10 cellular contexts compared by ENCODE assay signal in genomic region chr11:1264444-1264843, GRCh38. TPM values are rescaled to one million over a fixed set of nuclear protein-coding genes. Genes with fewer than 3 reads are reported as not detected.
DNase-seq lines count a peak whose midpoint lies in the region; ATAC-seq, FAIRE-seq and TF ChIP-seq lines count a peak whose summit lies in the region.
"Not testable (repeated sequence)": the region's sequence is repeated elsewhere in the genome, so short reads cannot be mapped to it uniquely, and the experiment has no call there.
"Had no signal": no experiment of that assay in that cellular context is flagged by ENCODE, and none has a peak within 500 bp of the region (broad histone marks: within the 10 kb centered on the region; RNA-seq: fewer than 3 reads in every experiment).

No MANE protein-coding gene starts in this region.

- peak; percentile 72 for FAIRE-seq in HepG2 (lab: Jason Lieb, UNC)

- H3K4me1 ChIP-seq in HepG2 (ENCODE audit: insufficient read depth, low read length): peaks cover 27% of the 10 kb centered on the region
- H3K4me1 ChIP-seq in spleen: peaks cover 9 to 27% (median 16%) of the 10 kb centered on the region in 6 donors

- intact Hi-C loops in HepG2 (cut with micrococcal nuclease; ENCODE audit: unreplicated experiment): loop anchor here (2.0 to 10.0 kb wide), 3 partner anchors 34 to 93 kb away; no protein-coding TSS in a partner anchor
- intact Hi-C loops in spleen (cut with DNase I; ENCODE audit: low total_unique reads): not testable (repeated sequence)

- POLR2A ChIA-PET in HepG2 (lab: Yijun Ruan, JAX): not testable (repeated sequence)

- not testable (repeated sequence) for TF ChIP-seq POLR2A in HepG2 (IDR thresholded peaks at IDR 0.05; ENCODE audit: insufficient read depth in 1 of 2, low read depth in 2 of 2, low read length in 2 of 2); spleen (IDR thresholded peaks at IDR 0.05)

- peak; percentile 50 for TF ChIP-seq CTCF in AG09309 (IDR thresholded peaks at IDR 0.05; ENCODE audit: control insufficient read depth, insufficient read depth, low read depth, low read length, missing control alignments)
- peak; percentile 22 for TF ChIP-seq CTCF in GM13976 (IDR thresholded peaks at IDR 0.05; ENCODE audit: borderline replicate concordance, control extremely low read depth, extremely low read depth, insufficient read depth, missing control alignments)
- peak; percentile 62 for TF ChIP-seq CTCF in epithelial cell of esophagus (IDR thresholded peaks at IDR 0.05; ENCODE audit: insufficient read depth, low read depth, low read length, missing control alignments)
- TF ChIP-seq CTCF in HepG2 (CRISPR knock-in tag; IDR thresholded peaks at IDR 0.05): peak; percentile 79
- peak in 9 of 11 experiments; percentile 28 to 65 (median 48) for TF ChIP-seq CTCF in spleen (IDR thresholded peaks at IDR 0.05 in 8 of 11, conservative IDR thresholded peaks at IDR 0.05 in 3 of 11)

- H3K27ac ChIP-seq in HepG2 (ENCODE audit: extremely low read length, insufficient read depth, low read length): peak overlapping the region; percentile 18
- H3K27ac ChIP-seq in spleen: peak overlapping the region in 1 of 8 donors; percentile 18

- H3K27me3 ChIP-seq in HepG2 (ENCODE audit: control insufficient read depth in 1 of 2, insufficient read depth in 2 of 2, low read length in 2 of 2); spleen (replicated peaks in 1 of 7): not testable (repeated sequence)

- H2AFZ ChIP-seq in HepG2 (ENCODE audit: low read length): not testable (repeated sequence)

- not testable (repeated sequence) for ATAC-seq in HepG2

- peak; percentile 44 for DNase-seq in AG09309 (ENCODE audit: low read depth)
- not testable (repeated sequence) for DNase-seq in GM13976 (ENCODE audit: low spot score)
- DNase-seq in NCI-H1092 treated with DMSO at 0.1 percent for 48 hours (lab: John Stamatoyannopoulos, UW): peak; percentile 1
- peak; percentile 74 for DNase-seq in SK-N-DZ (ENCODE audit: low spot score)
- peak; percentile 7 for DNase-seq in activated effector memory CD4-positive, alpha-beta T cell treated with Interleukin-2 at 50 U/mL for 16 hours
- peak; percentile 82 for DNase-seq in epithelial cell of esophagus (ENCODE audit: low read depth)
- DNase-seq in HepG2 (ENCODE audit: low spot score): peak; percentile 77
- DNase-seq in spleen: peak; percentile 6

- H3K4me3 ChIP-seq in AG09309 (ENCODE audit: control insufficient read depth, low read depth, low read length); epithelial cell of esophagus (ENCODE audit: low read length); HepG2 (replicated peaks in 1 of 3; ENCODE audit: insufficient read depth in 1 of 3, low read depth in 2 of 3, low read length in 3 of 3); spleen: not testable (repeated sequence)

- H3K36me3 ChIP-seq in HepG2 (replicated peaks in 1 of 2; ENCODE audit: control insufficient read depth in 1 of 2, insufficient read depth in 2 of 2, low read length in 2 of 2); spleen: not testable (repeated sequence)

- in situ Hi-C loops in GM13976 (cut with MboI; ENCODE audit: low sequenced_read_pairs, unreplicated experiment); HepG2 (cut with HindIII; ENCODE audit: extremely low pct_ligation_motif_present, low pct_unique_long_range_greater_than_20kb): not testable (repeated sequence)

- not testable (repeated sequence) for H3K9ac ChIP-seq in HepG2 (ENCODE audit: insufficient read depth, low read depth, low read length)

- H3K79me2 ChIP-seq in HepG2 (ENCODE audit: insufficient read depth, low read length): not testable (repeated sequence)

- not testable (repeated sequence) for H4K20me1 ChIP-seq in HepG2 (ENCODE audit: insufficient read depth, low read length)

- not testable (repeated sequence) for BruUV-seq in HepG2 (replicated peaks; lab: Mats Ljungman, UMichigan)

- TF ChIP-seq RAD21 in HepG2 (CRISPR knock-in tag; IDR thresholded peaks at IDR 0.05): peak; percentile 39

- WGBS in HepG2 (ENCODE audit: low lambda C conversion rate): 11% methylated on average over 3 of the region's 3 CpGs
- WGBS in spleen, 5 donors: 22 to 36% (median 28%) methylated on average over 3 of the region's 3 CpGs

- TF ChIP-seq EP300 in HepG2 (IDR thresholded peaks at IDR 0.05; ENCODE audit: low read depth in 2 of 2, low read length in 2 of 2); HepG2 (CRISPR knock-in tag; IDR thresholded peaks at IDR 0.05; ENCODE audit: borderline replicate concordance): not testable (repeated sequence)

- H3K4me2 ChIP-seq in HepG2 (ENCODE audit: low read depth, low read length): not testable (repeated sequence)

- H3K9me3 ChIP-seq in HepG2 (ENCODE audit: low read length): peaks cover 13% of the 10 kb centered on the region; the same call in 1 of the 2 replicates
- peaks cover 0 to 21% (median 11%) of the 10 kb centered on the region in 8 donors for H3K9me3 ChIP-seq in spleen

- CTCF ChIA-PET in HepG2 (lab: Yijun Ruan, JAX; ENCODE audit: low intra/inter-chr PET ratio, low total read pairs): not testable (repeated sequence)

TF ChIP-seq in HepG2, 621 proteins besides CTCF, POLR2A, EP300 and RAD21 (continues in another document):
- TF ChIP-seq KLF16 (CRISPR knock-in tag; IDR thresholded peaks at IDR 0.05): peak in 1 of 2 experiments; percentile 48; a peak in 1 of 4 replicates
- peak; percentile 36; the same call in 1 of the 2 replicates for TF ChIP-seq FOSL2 (CRISPR knock-in tag; IDR thresholded peaks at IDR 0.05)
- 0 out of 2 replicates have a peak, but pooled peaks have one; percentile 19 for TF ChIP-seq MIER2 (CRISPR knock-in tag; IDR thresholded peaks at IDR 0.05)
- TF ChIP-seq CHD2 (IDR thresholded peaks at IDR 0.05; ENCODE audit: low read depth, low read length): peak; percentile 93
- TF ChIP-seq SMC3 (IDR thresholded peaks at IDR 0.05; ENCODE audit: low read length): peak; percentile 44; the same call in 1 of the 2 replicates
- peak; percentile 35 for TF ChIP-seq TEAD3 (CRISPR knock-in tag; optimal IDR thresholded peaks at IDR 0.05; ENCODE audit: borderline replicate concordance)

RNA-seq across cellular contexts. Expression of gene MUC5B, which starts 41.6 kb away (rescaled TPM):
- polyA plus RNA-seq in SK-N-DZ (2014; cell fraction: cytosol; rRNA removed): 0.05 TPM in 1 of 2 replicates, not detected in the other
- not detected in 2 replicates for polyA plus RNA-seq in SK-N-DZ (2014; cell fraction: nucleus; rRNA removed)
- total RNA-seq in HepG2 (2016; rRNA removed; fragmentation: Illumina TruSeq; extraction: Trizol) (not detected in 2 replicates), spleen (under 1 TPM in 1 of 7 donors, not detected in 6; 0.09 TPM)
- total RNA-seq in HepG2 (2016; cell fraction: cytosol; rRNA removed; fragmentation: Illumina TruSeq; extraction: Trizol; ENCODE audit: low read depth): under 0.01 TPM in 1 of 2 replicates, not detected in the other
- total RNA-seq in HepG2 (2016; cell fraction: insoluble cytoplasmic fraction; rRNA removed; fragmentation: Illumina TruSeq; extraction: Trizol): not detected in 2 replicates
- not detected in 2 replicates for total RNA-seq in HepG2 (2016; cell fraction: membrane; rRNA removed; fragmentation: Illumina TruSeq; extraction: Trizol)
- not detected in 2 replicates for total RNA-seq in HepG2 (2016; cell fraction: nucleus; rRNA removed; fragmentation: Illumina TruSeq; extraction: Trizol)
- polyA plus RNA-seq in HepG2 (2011; rRNA removed) (0.01 and 0.05 TPM in 2 replicates), spleen (under 1 TPM in 2 of 3 donors, not detected in 1; under 0.01 TPM)
- polyA plus RNA-seq in HepG2 (2011; cell fraction: cytosol; rRNA removed): under 0.01 and 0.01 TPM in 2 replicates
- 0.18 and 0.99 TPM in 2 replicates for polyA plus RNA-seq in HepG2 (2011; cell fraction: nucleus; rRNA removed)
- 2.3 and 3.1 TPM in 2 replicates for polyA plus RNA-seq in HepG2 (2012)
- polyA plus RNA-seq in HepG2 (2016; cell fraction: cytosol; fragmentation: Illumina TruSeq; extraction: Trizol; ENCODE audit: low read depth): not detected in 2 replicates
- not detected in 2 replicates for polyA plus RNA-seq in HepG2 (2016; cell fraction: insoluble cytoplasmic fraction; fragmentation: Illumina TruSeq; extraction: Trizol; ENCODE audit: low read depth)
- not detected in 2 replicates for polyA plus RNA-seq in HepG2 (2016; cell fraction: membrane; fragmentation: Illumina TruSeq; extraction: Trizol; ENCODE audit: low read depth)
- not detected in 2 replicates for polyA plus RNA-seq in HepG2 (2016; cell fraction: nucleus; fragmentation: Illumina TruSeq; extraction: Trizol; ENCODE audit: insufficient read depth, low read depth)
- 0.02 and 0.06 TPM in 2 replicates for polyA minus RNA-seq in HepG2 (2011; rRNA and poly(A)+ RNA removed; ENCODE audit: low replicate concordance)
- polyA minus RNA-seq in HepG2 (2011; cell fraction: cytosol; rRNA and poly(A)+ RNA removed): 0.69 TPM in 1 of 2 replicates, not detected in the other
- polyA minus RNA-seq in HepG2 (2011; cell fraction: nucleus; rRNA and poly(A)+ RNA removed): 0.26 and 0.50 TPM in 2 replicates
- total RNA-seq: activated naive CD8-positive, alpha-beta T cell treated with anti-CD3 and anti-CD28 coated beads, Interleukin-2, amount 10 ng/mL, durations not matched to agents 7 days and 5 days; left cardiac atrium had no signal

RNA-seq across cellular contexts. Expression of gene TOLLIP, which starts 45.0 kb away (rescaled TPM):
- polyA plus RNA-seq in SK-N-DZ (2014; cell fraction: cytosol; rRNA removed): 15.3 and 20.2 TPM in 2 replicates
- polyA plus RNA-seq in SK-N-DZ (2014; cell fraction: nucleus; rRNA removed): 11.7 and 13.1 TPM in 2 replicates
- total RNA-seq in HepG2 (2016; rRNA removed; fragmentation: Illumina TruSeq; extraction: Trizol) (19.4 and 25.9 TPM in 2 replicates), spleen (10 to 100 TPM; 44.3 to 67.4 (median 59.8) TPM)
- 21.8 and 24.1 TPM in 2 replicates for total RNA-seq in HepG2 (2016; cell fraction: cytosol; rRNA removed; fragmentation: Illumina TruSeq; extraction: Trizol; ENCODE audit: low read depth)
- 18.0 and 24.4 TPM in 2 replicates for total RNA-seq in HepG2 (2016; cell fraction: insoluble cytoplasmic fraction; rRNA removed; fragmentation: Illumina TruSeq; extraction: Trizol)
- 16.0 and 17.9 TPM in 2 replicates for total RNA-seq in HepG2 (2016; cell fraction: membrane; rRNA removed; fragmentation: Illumina TruSeq; extraction: Trizol)
- total RNA-seq in HepG2 (2016; cell fraction: nucleus; rRNA removed; fragmentation: Illumina TruSeq; extraction: Trizol): 11.3 and 14.6 TPM in 2 replicates
- polyA plus RNA-seq in HepG2 (2011; rRNA removed) (44.2 and 47.5 TPM in 2 replicates), spleen (10 to 100 TPM; 16.1 to 35.8 (median 18.7) TPM)
- polyA plus RNA-seq in HepG2 (2011; cell fraction: cytosol; rRNA removed): 27.1 and 38.7 TPM in 2 replicates
- 59.6 and 61.9 TPM in 2 replicates for polyA plus RNA-seq in HepG2 (2011; cell fraction: nucleus; rRNA removed)
- polyA plus RNA-seq in HepG2 (2012): 31.4 and 32.5 TPM in 2 replicates
- 23.1 and 26.1 TPM in 2 replicates for polyA plus RNA-seq in HepG2 (2016; cell fraction: cytosol; fragmentation: Illumina TruSeq; extraction: Trizol; ENCODE audit: low read depth)
- 40.7 and 53.4 TPM in 2 replicates for polyA plus RNA-seq in HepG2 (2016; cell fraction: insoluble cytoplasmic fraction; fragmentation: Illumina TruSeq; extraction: Trizol; ENCODE audit: low read depth)
- 25.9 and 29.3 TPM in 2 replicates for polyA plus RNA-seq in HepG2 (2016; cell fraction: membrane; fragmentation: Illumina TruSeq; extraction: Trizol; ENCODE audit: low read depth)
- polyA plus RNA-seq in HepG2 (2016; cell fraction: nucleus; fragmentation: Illumina TruSeq; extraction: Trizol; ENCODE audit: insufficient read depth, low read depth): 27.5 and 35.7 TPM in 2 replicates
- polyA minus RNA-seq in HepG2 (2011; rRNA and poly(A)+ RNA removed; ENCODE audit: low replicate concordance): 19.2 and 101 TPM in 2 replicates
- 14.2 and 15.4 TPM in 2 replicates for polyA minus RNA-seq in HepG2 (2011; cell fraction: cytosol; rRNA and poly(A)+ RNA removed)
- 17.4 and 24.5 TPM in 2 replicates for polyA minus RNA-seq in HepG2 (2011; cell fraction: nucleus; rRNA and poly(A)+ RNA removed)

Comparison
In these comparisons a context has a peak if more than half of its experiments do, and no peak if none do; other contexts are left out.
1. CTCF ChIP-seq: peak in every context shown above with its lines; median percentile 79 in HepG2; 62 in epithelial cell of esophagus; 50 in AG09309; 48 in spleen; 22 in GM13976.